Comparison of ENCODE assay signal across 12 cellular contexts in the genomic region with DNA sequence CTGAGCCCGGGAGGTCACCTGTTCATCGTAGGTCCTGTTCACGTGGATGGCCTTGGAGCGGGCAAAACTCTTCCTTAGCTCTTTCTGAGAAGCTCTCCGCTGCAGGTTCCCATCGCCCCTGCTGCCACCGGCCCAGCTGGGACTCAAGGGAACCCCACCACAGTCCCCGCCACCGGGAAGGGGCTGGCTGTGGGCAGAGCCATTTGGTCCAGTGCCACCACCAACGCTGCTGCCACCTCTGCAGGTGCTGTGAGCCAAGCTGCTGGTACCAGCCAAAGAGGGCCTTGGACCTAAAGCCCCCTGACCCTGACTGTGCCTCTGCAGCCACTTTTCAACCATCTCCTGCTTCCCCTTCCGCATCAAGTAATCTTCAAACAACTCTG. TPM values are rescaled to one million over a fixed set of nuclear protein-coding genes. Genes with fewer than 3 reads are reported as not detected.
A peak's percentile ranks its signal among the peaks of the same experiment; 100 is the strongest.
DNase-seq lines count a peak whose midpoint lies in the region; ATAC-seq, FAIRE-seq and TF ChIP-seq lines count a peak whose summit lies in the region.
"Had no signal": no experiment of that assay in that cellular context is flagged by ENCODE, and none has a peak within 500 bp of the region (broad histone marks: within the 10 kb centered on the region; RNA-seq: fewer than 3 reads in every experiment).

No MANE protein-coding gene starts in this region.

- H3K36me3 Mint-ChIP-seq in T-helper 2 cell treated with Interferon-gamma antibody and Interleukin-4, amounts not matched to agents 5 μg/mL and 100 μg/mL, for 36 hours (ENCODE audit: low read depth), result no peaks in the 10 kb centered on the region
- H3K36me3 Mint-ChIP-seq in astrocyte (ENCODE audit: low read depth, unreplicated experiment), result no peaks in the 10 kb centered on the region
- H3K36me3 Mint-ChIP-seq in stimulated activated memory B cell treated with anti-CD40 and anti-IgM and Interleukin-4, amounts not matched to agents 10 μg/mL and 1 μg/mL and 100 μg/mL, for 72 hours, result no peaks in the 10 kb centered on the region
- H3K36me3 Mint-ChIP-seq: activated naive CD8-positive, alpha-beta T cell had no signal

- H3K9me3 ChIP-seq in astrocyte (ENCODE audit: insufficient read depth, low read depth, low read length) (no peaks in the 10 kb centered on the region), HepG2 (ENCODE audit: low read length) (no peaks in the 10 kb centered on the region)
- H3K9me3 ChIP-seq: esophagus squamous epithelium, thyroid gland had no signal

- no peak for TF ChIP-seq POLR2A in HepG2 (IDR thresholded peaks at IDR 0.05; ENCODE audit: insufficient read depth in 1 of 2, low read depth in 2 of 2, low read length in 2 of 2)

- H3K4me3 ChIP-seq in astrocyte (ENCODE audit: insufficient read depth, low read depth, low read length), result peak overlapping the region; percentile 63
- H3K4me3 ChIP-seq in HepG2 (replicated peaks in 1 of 3; ENCODE audit: insufficient read depth in 1 of 3, low read depth in 2 of 3, low read length in 3 of 3), result peak overlapping the region; percentile 67 to 77 (median 76)

- H3K4me2 ChIP-seq in astrocyte (ENCODE audit: low read length), result peak overlapping the region; percentile 90
- H3K4me2 ChIP-seq in HepG2 (ENCODE audit: low read depth, low read length), result peak overlapping the region; percentile 85

- H2AFZ ChIP-seq in astrocyte (ENCODE audit: low read depth, low read length) (peak overlapping the region; percentile 94), HepG2 (ENCODE audit: low read length) (peak overlapping the region; percentile 15)

- no peaks in the 10 kb centered on the region for H3K79me2 ChIP-seq in astrocyte (ENCODE audit: insufficient read depth, low read length)
- no peaks in the 10 kb centered on the region for H3K79me2 ChIP-seq in HepG2 (ENCODE audit: insufficient read depth, low read length)

- POLR2A ChIA-PET in HepG2 (lab: Yijun Ruan, JAX), result interaction anchor here (1.0 kb wide), 1 partner anchor 40 kb away, joined by 3 read pairs; the partner anchor contains the start of gene RBM45

- no peak for TF ChIP-seq EP300 in HepG2 (IDR thresholded peaks at IDR 0.05; ENCODE audit: low read depth in 2 of 2, low read length in 2 of 2)
- TF ChIP-seq EP300 in HepG2 (CRISPR knock-in tag; IDR thresholded peaks at IDR 0.05; ENCODE audit: borderline replicate concordance), result no peak

- CTCF ChIA-PET in HepG2 (lab: Yijun Ruan, JAX; ENCODE audit: low intra/inter-chr PET ratio, low total read pairs), result no interaction called here

- H3K4me3 Mint-ChIP-seq in T-helper 2 cell treated with Interferon-gamma antibody and Interleukin-4, amounts not matched to agents 5 μg/mL and 100 μg/mL, for 36 hours, result peak overlapping the region; percentile 63
- peak overlapping the region; percentile 87 for H3K4me3 Mint-ChIP-seq in astrocyte (ENCODE audit: unreplicated experiment)
- no peak overlapping the region for H3K4me3 Mint-ChIP-seq in stimulated activated memory B cell treated with anti-CD40 and anti-IgM and Interleukin-4, amounts not matched to agents 10 μg/mL and 1 μg/mL and 100 μg/mL, for 72 hours

- ATAC-seq in HepG2 (peak; percentile 24), HG03280 (IDR thresholded peaks at IDR 0.05; ENCODE audit: unreplicated experiment) (no peak), GM21528 (IDR thresholded peaks at IDR 0.05; ENCODE audit: low FRiP score, unreplicated experiment) (no peak)
- peak; percentile 8 for ATAC-seq in stimulated activated memory B cell treated with anti-CD40 and anti-IgM and Interleukin-4, amounts not matched to agents 10 μg/mL and 1 μg/mL and 100 μg/mL, for 72 hours

- no peaks in the 10 kb centered on the region for H3K27me3 ChIP-seq in astrocyte (ENCODE audit: insufficient read depth, low read length)
- H3K27me3 ChIP-seq in HepG2 (ENCODE audit: control insufficient read depth in 1 of 2, insufficient read depth in 2 of 2, low read length in 2 of 2), result peaks cover 0 to 6% of the 10 kb centered on the region in 2 experiments; a peak in 1 of 5 replicates
- H3K27me3 ChIP-seq: thyroid gland had no signal

- no TSS peak for BruUV-seq in HepG2 (replicated peaks; lab: Mats Ljungman, UMichigan)

- TF ChIP-seq RAD21 in HepG2 (CRISPR knock-in tag; IDR thresholded peaks at IDR 0.05), result no peak

- no peaks in the 10 kb centered on the region for H3K9me3 Mint-ChIP-seq in T-helper 2 cell treated with Interferon-gamma antibody and Interleukin-4, amounts not matched to agents 5 μg/mL and 100 μg/mL, for 36 hours
- no peaks in the 10 kb centered on the region for H3K9me3 Mint-ChIP-seq in astrocyte (ENCODE audit: unreplicated experiment)
- no peaks in the 10 kb centered on the region for H3K9me3 Mint-ChIP-seq in stimulated activated memory B cell treated with anti-CD40 and anti-IgM and Interleukin-4, amounts not matched to agents 10 μg/mL and 1 μg/mL and 100 μg/mL, for 72 hours

- no peak for TF ChIP-seq CTCF in astrocyte (IDR thresholded peaks at IDR 0.05; ENCODE audit: insufficient read depth, low read depth, low read length)
- TF ChIP-seq CTCF in HepG2 (CRISPR knock-in tag; IDR thresholded peaks at IDR 0.05), result no peak

- H3K27me3 Mint-ChIP-seq in T-helper 2 cell treated with Interferon-gamma antibody and Interleukin-4, amounts not matched to agents 5 μg/mL and 100 μg/mL, for 36 hours (ENCODE audit: low read depth), result peaks cover 58% of the 10 kb centered on the region
- no peaks in the 10 kb centered on the region for H3K27me3 Mint-ChIP-seq in astrocyte (ENCODE audit: low read depth, unreplicated experiment)
- H3K27me3 Mint-ChIP-seq in stimulated activated memory B cell treated with anti-CD40 and anti-IgM and Interleukin-4, amounts not matched to agents 10 μg/mL and 1 μg/mL and 100 μg/mL, for 72 hours, result peaks cover 59% of the 10 kb centered on the region

- H3K4me1 ChIP-seq in astrocyte (ENCODE audit: insufficient read depth, low read length) (peaks cover 9% of the 10 kb centered on the region), HepG2 (ENCODE audit: insufficient read depth, low read length) (peaks cover 51% of the 10 kb centered on the region)

- H3K27ac Mint-ChIP-seq in T-helper 2 cell treated with Interferon-gamma antibody and Interleukin-4, amounts not matched to agents 5 μg/mL and 100 μg/mL, for 36 hours, result no peak overlapping the region
- no peak overlapping the region for H3K27ac Mint-ChIP-seq in astrocyte (ENCODE audit: unreplicated experiment)
- H3K27ac Mint-ChIP-seq in stimulated activated memory B cell treated with anti-CD40 and anti-IgM and Interleukin-4, amounts not matched to agents 10 μg/mL and 1 μg/mL and 100 μg/mL, for 72 hours, result no peak overlapping the region
- H3K27ac Mint-ChIP-seq: activated naive CD8-positive, alpha-beta T cell had no signal

- no peak for DNase-seq in T-helper 2 cell treated with Interferon-gamma antibody and Interleukin-4, amounts not matched to agents 5 μg/mL and 100 μg/mL, for 36 hours (ENCODE audit: low spot score)
- DNase-seq in T-helper 2 cell (no peak), astrocyte (ENCODE audit: low read depth) (no peak), HepG2 (ENCODE audit: low spot score) (no peak), occipital lobe (lab: John Stamatoyannopoulos, UW) (no peak)
- DNase-seq: activated CD4-positive, CD25-positive, alpha-beta regulatory T cell; esophagus squamous epithelium had no signal

- 30% methylated on average over 2 of the region's 11 CpGs for WGBS in HepG2 (ENCODE audit: low lambda C conversion rate)

- in situ Hi-C loops in HepG2 (cut with HindIII; ENCODE audit: extremely low pct_ligation_motif_present, low pct_unique_long_range_greater_than_20kb), result no loop called here

- H3K36me3 ChIP-seq in astrocyte (ENCODE audit: insufficient read depth, low read length) (no peaks in the 10 kb centered on the region), HepG2 (replicated peaks in 1 of 2; ENCODE audit: control insufficient read depth in 1 of 2, insufficient read depth in 2 of 2, low read length in 2 of 2) (no peaks in the 10 kb centered on the region)
- H3K36me3 ChIP-seq: esophagus squamous epithelium, thyroid gland had no signal

- FAIRE-seq in astrocyte (lab: Jason Lieb, UNC), result no peak
- no peak for FAIRE-seq in HepG2 (lab: Jason Lieb, UNC)

- intact Hi-C loops in HepG2 (cut with micrococcal nuclease; ENCODE audit: unreplicated experiment), result loop anchor here (2.0 to 5.0 kb wide), 3 partner anchors 41 to 165 kb away; partner anchors contain the start of gene RBM45

- no peaks in the 10 kb centered on the region for H4K20me1 ChIP-seq in astrocyte (ENCODE audit: insufficient read depth, low read length)
- H4K20me1 ChIP-seq in HepG2 (ENCODE audit: insufficient read depth, low read length), result no peaks in the 10 kb centered on the region

- peaks cover 16% of the 10 kb centered on the region for H3K4me1 Mint-ChIP-seq in T-helper 2 cell treated with Interferon-gamma antibody and Interleukin-4, amounts not matched to agents 5 μg/mL and 100 μg/mL, for 36 hours (ENCODE audit: low read depth)
- peaks cover 19% of the 10 kb centered on the region for H3K4me1 Mint-ChIP-seq in astrocyte (ENCODE audit: low read depth, unreplicated experiment)
- H3K4me1 Mint-ChIP-seq in stimulated activated memory B cell treated with anti-CD40 and anti-IgM and Interleukin-4, amounts not matched to agents 10 μg/mL and 1 μg/mL and 100 μg/mL, for 72 hours, result peaks cover 10% of the 10 kb centered on the region

- H3K27ac ChIP-seq in astrocyte (ENCODE audit: low read depth, low read length), result no peak overlapping the region
- no peak overlapping the region for H3K27ac ChIP-seq in HepG2 (ENCODE audit: extremely low read length, insufficient read depth, low read length)
- H3K27ac ChIP-seq: esophagus squamous epithelium had no signal

- H3K9ac ChIP-seq in astrocyte (ENCODE audit: low read length) (no peak overlapping the region), HepG2 (ENCODE audit: insufficient read depth, low read depth, low read length) (peak overlapping the region; percentile 70)

RNA-seq across cellular contexts. Expression of gene PDE11A, which starts 0.6 kb away (rescaled TPM):
- 0.45 and 0.89 TPM in 2 replicates for total RNA-seq in astrocyte
- total RNA-seq in HepG2 (2016; rRNA removed; fragmentation: Illumina TruSeq; extraction: Trizol), result 1.2 and 1.4 TPM in 2 replicates
- 0.79 and 1.2 TPM in 2 replicates for total RNA-seq in HepG2 (2016; cell fraction: cytosol; rRNA removed; fragmentation: Illumina TruSeq; extraction: Trizol; ENCODE audit: low read depth)
- total RNA-seq in HepG2 (2016; cell fraction: insoluble cytoplasmic fraction; rRNA removed; fragmentation: Illumina TruSeq; extraction: Trizol), result 1.1 and 1.2 TPM in 2 replicates
- 0.38 and 0.56 TPM in 2 replicates for total RNA-seq in HepG2 (2016; cell fraction: membrane; rRNA removed; fragmentation: Illumina TruSeq; extraction: Trizol)
- total RNA-seq in HepG2 (2016; cell fraction: nucleus; rRNA removed; fragmentation: Illumina TruSeq; extraction: Trizol), result 2.1 and 2.5 TPM in 2 replicates
- 1.3 and 1.7 TPM in 2 replicates for polyA plus RNA-seq in HepG2 (2011; rRNA removed)
- polyA plus RNA-seq in HepG2 (2011; cell fraction: cytosol; rRNA removed), result 0.95 and 0.97 TPM in 2 replicates
- polyA plus RNA-seq in HepG2 (2011; cell fraction: nucleus; rRNA removed), result 2.0 and 2.4 TPM in 2 replicates
- 0.32 and 0.47 TPM in 2 replicates for polyA plus RNA-seq in HepG2 (2012)
- 0.01 and 0.05 TPM in 2 replicates for polyA plus RNA-seq in HepG2 (2016; cell fraction: cytosol; fragmentation: Illumina TruSeq; extraction: Trizol; ENCODE audit: low read depth)
- polyA plus RNA-seq in HepG2 (2016; cell fraction: insoluble cytoplasmic fraction; fragmentation: Illumina TruSeq; extraction: Trizol; ENCODE audit: low read depth), result 0.70 and 0.73 TPM in 2 replicates
- 0.10 and 0.12 TPM in 2 replicates for polyA plus RNA-seq in HepG2 (2016; cell fraction: membrane; fragmentation: Illumina TruSeq; extraction: Trizol; ENCODE audit: low read depth)
- polyA plus RNA-seq in HepG2 (2016; cell fraction: nucleus; fragmentation: Illumina TruSeq; extraction: Trizol; ENCODE audit: insufficient read depth, low read depth), result 1.9 TPM in 2 replicates
- polyA minus RNA-seq in HepG2 (2011; rRNA and poly(A)+ RNA removed; ENCODE audit: low replicate concordance), result 0.05 and 2.9 TPM in 2 replicates
- polyA minus RNA-seq in HepG2 (2011; cell fraction: cytosol; rRNA and poly(A)+ RNA removed), result 3.0 and 3.2 TPM in 2 replicates
- polyA minus RNA-seq in HepG2 (2011; cell fraction: nucleus; rRNA and poly(A)+ RNA removed), result 6.2 and 8.8 TPM in 2 replicates
- total RNA-seq in occipital lobe, result 1.7 TPM

RNA-seq across cellular contexts. Expression of gene RBM45, which starts 40.2 kb away (rescaled TPM):
- total RNA-seq in astrocyte, result 12.0 and 14.9 TPM in 2 replicates
- 25.2 and 30.4 TPM in 2 replicates for total RNA-seq in HepG2 (2016; rRNA removed; fragmentation: Illumina TruSeq; extraction: Trizol)
- total RNA-seq in HepG2 (2016; cell fraction: cytosol; rRNA removed; fragmentation: Illumina TruSeq; extraction: Trizol; ENCODE audit: low read depth), result 2.2 and 3.2 TPM in 2 replicates
- total RNA-seq in HepG2 (2016; cell fraction: insoluble cytoplasmic fraction; rRNA removed; fragmentation: Illumina TruSeq; extraction: Trizol), result 23.2 and 30.4 TPM in 2 replicates
- total RNA-seq in HepG2 (2016; cell fraction: membrane; rRNA removed; fragmentation: Illumina TruSeq; extraction: Trizol), result 6.4 and 7.0 TPM in 2 replicates
- 21.4 and 22.9 TPM in 2 replicates for total RNA-seq in HepG2 (2016; cell fraction: nucleus; rRNA removed; fragmentation: Illumina TruSeq; extraction: Trizol)
- 4.2 and 5.7 TPM in 2 replicates for polyA plus RNA-seq in HepG2 (2011; rRNA removed)
- 2.2 TPM in 2 replicates for polyA plus RNA-seq in HepG2 (2011; cell fraction: cytosol; rRNA removed)
- 4.0 and 4.5 TPM in 2 replicates for polyA plus RNA-seq in HepG2 (2011; cell fraction: nucleus; rRNA removed)
- polyA plus RNA-seq in HepG2 (2012), result 6.6 and 6.9 TPM in 2 replicates
- 0.85 and 1.4 TPM in 2 replicates for polyA plus RNA-seq in HepG2 (2016; cell fraction: cytosol; fragmentation: Illumina TruSeq; extraction: Trizol; ENCODE audit: low read depth)
- polyA plus RNA-seq in HepG2 (2016; cell fraction: insoluble cytoplasmic fraction; fragmentation: Illumina TruSeq; extraction: Trizol; ENCODE audit: low read depth), result 20.1 and 23.5 TPM in 2 replicates
- 2.9 and 3.3 TPM in 2 replicates for polyA plus RNA-seq in HepG2 (2016; cell fraction: membrane; fragmentation: Illumina TruSeq; extraction: Trizol; ENCODE audit: low read depth)
- polyA plus RNA-seq in HepG2 (2016; cell fraction: nucleus; fragmentation: Illumina TruSeq; extraction: Trizol; ENCODE audit: insufficient read depth, low read depth), result 21.9 and 22.2 TPM in 2 replicates
- polyA minus RNA-seq in HepG2 (2011; rRNA and poly(A)+ RNA removed; ENCODE audit: low replicate concordance), result 5.7 and 5.8 TPM in 2 replicates
- polyA minus RNA-seq in HepG2 (2011; cell fraction: cytosol; rRNA and poly(A)+ RNA removed), result 1.6 and 2.4 TPM in 2 replicates
- polyA minus RNA-seq in HepG2 (2011; cell fraction: nucleus; rRNA and poly(A)+ RNA removed), result 13.0 and 14.2 TPM in 2 replicates
- total RNA-seq in occipital lobe, result 31.2 TPM

Comparison
In these comparisons a context has a peak if more than half of its experiments do, and no peak if none do; other contexts are left out.
1. ATAC-seq: peak in HepG2 (single experiment) and stimulated activated memory B cell treated with anti-CD40 and anti-IgM and Interleukin-4, amounts not matched to agents 10 μg/mL and 1 μg/mL and 100 μg/mL, for 72 hours (single experiment); none in HG03280 (single experiment) and GM21528 (single experiment).